Comparison of ENCODE assay signal across 11 cellular contexts in genomic region chr11:72792437-72793021, GRCh38. TPM values are rescaled to one million over a fixed set of nuclear protein-coding genes. Genes with fewer than 3 reads are reported as not detected.
A peak's percentile ranks its signal among the peaks of the same experiment; 100 is the strongest.
DNase-seq lines count a peak whose midpoint lies in the region; ATAC-seq and TF ChIP-seq lines count a peak whose summit lies in the region.
"Had no signal": no experiment of that assay in that cellular context is flagged by ENCODE, and none has a peak within 500 bp of the region (broad histone marks: within the 10 kb centered on the region; RNA-seq: fewer than 3 reads in every experiment).

No MANE protein-coding gene starts in this region.

- H3K4me2 ChIP-seq in DOHH2 (ENCODE audit: low read length) (peak overlapping the region; percentile 91), OCI-LY3 (ENCODE audit: low read length) (peak overlapping the region; percentile 94)

- TF ChIP-seq POLR2A in esophagus squamous epithelium (IDR thresholded peaks at IDR 0.05), result no peak

- intact Hi-C loops in esophagus squamous epithelium (cut with DNase I), result loop anchor here (5.0 kb wide), 1 partner anchor 65 kb away; no protein-coding TSS in a partner anchor

- H3K36me3 ChIP-seq in DOHH2 (ENCODE audit: control insufficient read depth, low read length), result no peaks in the 10 kb centered on the region
- no peaks in the 10 kb centered on the region for H3K36me3 ChIP-seq in OCI-LY3 (replicated peaks; ENCODE audit: low read depth, low read length)
- H3K36me3 ChIP-seq in esophagus squamous epithelium, result no peaks in the 10 kb centered on the region
- no peaks in the 10 kb centered on the region for H3K36me3 ChIP-seq in WERI-Rb-1
- H3K36me3 ChIP-seq: pancreas had no signal

- H4K20me1 ChIP-seq in DOHH2 (ENCODE audit: control insufficient read depth, insufficient read depth, low read depth, low read length) (no peaks in the 10 kb centered on the region), OCI-LY3 (ENCODE audit: insufficient read depth, low read length) (no peaks in the 10 kb centered on the region)

- 100% methylated on average over 2 to 3 of the region's 3 CpGs for WGBS in esophagus squamous epithelium, 2 donors

- peaks cover 29% of the 10 kb centered on the region for H3K4me1 ChIP-seq in DOHH2 (ENCODE audit: control insufficient read depth, low read length)
- H3K4me1 ChIP-seq in OCI-LY3 (ENCODE audit: low read length), result peaks cover 25% of the 10 kb centered on the region
- H3K4me1 ChIP-seq in esophagus squamous epithelium, result peaks cover 14 to 34% (median 24%) of the 10 kb centered on the region in 3 donors

- peaks cover 2% of the 10 kb centered on the region; the same call in 1 of the 2 replicates for H3F3A ChIP-seq in DOHH2 (ENCODE audit: control insufficient read depth, insufficient read depth)

- H3K79me2 ChIP-seq in DOHH2 (ENCODE audit: control insufficient read depth, low read length) (no peaks in the 10 kb centered on the region), OCI-LY3 (ENCODE audit: low read length) (no peaks in the 10 kb centered on the region)

- peak overlapping the region; percentile 71; the same call in 1 of the 2 replicates for H3K9ac ChIP-seq in OCI-LY3 (ENCODE audit: low read length)

- DNase-seq in esophagus squamous epithelium (lab: John Stamatoyannopoulos, UW) (no peak), iPS-NIHi11 (ENCODE audit: low spot score) (no peak), WERI-Rb-1 (no peak)
- no peak for DNase-seq in stimulated activated CD4-positive, alpha-beta T cell treated with anti-CD3 and anti-CD28 coated beads, Interleukin-15, amount 100 ng/mL, for 24 hours
- DNase-seq: NCI-H187 treated with DMSO at 0.1 percent for 48 hours had no signal

- H3K27me3 ChIP-seq in DOHH2 (ENCODE audit: control insufficient read depth, low read length) (no peaks in the 10 kb centered on the region), OCI-LY3 (ENCODE audit: low read depth, low read length) (no peaks in the 10 kb centered on the region), esophagus squamous epithelium (no peaks in the 10 kb centered on the region), WERI-Rb-1 (ENCODE audit: insufficient read depth, low read depth, severe bottlenecking) (no peaks in the 10 kb centered on the region)
- H3K27me3 ChIP-seq: pancreas had no signal

- H3K9me3 ChIP-seq in DOHH2 (ENCODE audit: control insufficient read depth, insufficient read depth, low read length) (no peaks in the 10 kb centered on the region), OCI-LY3 (ENCODE audit: insufficient read depth, low read length) (no peaks in the 10 kb centered on the region), esophagus squamous epithelium (no peaks in the 10 kb centered on the region), WERI-Rb-1 (ENCODE audit: severe bottlenecking) (no peaks in the 10 kb centered on the region)
- H3K9me3 ChIP-seq: pancreas had no signal

- no peak for ATAC-seq in GM21737 (IDR thresholded peaks at IDR 0.05; ENCODE audit: unreplicated experiment)

- no peak for TF ChIP-seq CTCF in DOHH2 (IDR thresholded peaks at IDR 0.05; ENCODE audit: low read depth, low read length, poor library complexity, severe bottlenecking)
- no peak for TF ChIP-seq CTCF in OCI-LY3 (IDR thresholded peaks at IDR 0.05; ENCODE audit: low read depth, low read length)
- TF ChIP-seq CTCF in esophagus squamous epithelium (IDR thresholded peaks at IDR 0.05), result no peak
- no peak for TF ChIP-seq CTCF in WERI-Rb-1 (IDR thresholded peaks at IDR 0.05; ENCODE audit: low read depth, low read length)

- peak overlapping the region; percentile 38; the same call in 1 of the 2 replicates for H3K27ac ChIP-seq in DOHH2 (ENCODE audit: low read depth, low read length)
- H3K27ac ChIP-seq in OCI-LY3 (ENCODE audit: low read length), result peak overlapping the region; percentile 55; the same call in 1 of the 2 replicates
- peak overlapping the region in 3 of 4 donors; percentile 93 to 95 (median 93) for H3K27ac ChIP-seq in esophagus squamous epithelium
- peak overlapping the region in 17 of 21 experiments; percentile 14 to 95 (median 87) for H3K27ac ChIP-seq in skin epidermis
- no peak overlapping the region for H3K27ac ChIP-seq in WERI-Rb-1
- H3K27ac ChIP-seq: SK-N-MC had no signal

- H3K4me3 ChIP-seq in DOHH2 (ENCODE audit: low read length), result peak overlapping the region; percentile 95
- H3K4me3 ChIP-seq in OCI-LY3 (ENCODE audit: low read length), result peak overlapping the region; percentile 85
- peak overlapping the region in 1 of 4 donors; percentile 73 for H3K4me3 ChIP-seq in esophagus squamous epithelium
- no peak overlapping the region for H3K4me3 ChIP-seq in skin epidermis
- H3K4me3 ChIP-seq in WERI-Rb-1 (ENCODE audit: low read depth, low read length), result no peak overlapping the region

- H2AFZ ChIP-seq in OCI-LY3 (ENCODE audit: low read depth, low read length), result no peak overlapping the region

- H3K9me2 ChIP-seq in DOHH2 (replicated peaks; ENCODE audit: control insufficient read depth, low read length), result no peaks in the 10 kb centered on the region

RNA-seq across cellular contexts. Expression of gene STARD10, which starts 1.3 kb away (rescaled TPM):
- 10 to 100 TPM; 42.2 to 83.1 (median 49.4) TPM for total RNA-seq in esophagus squamous epithelium

RNA-seq across cellular contexts. Expression of gene ATG16L2, which starts 21.7 kb away (rescaled TPM):
- 10 to 100 TPM; 21.7 to 46.5 (median 26.4) TPM for total RNA-seq in esophagus squamous epithelium

RNA-seq across cellular contexts. Expression of gene ARAP1, which starts 40.3 kb away (rescaled TPM):
- 100 to 1,000 TPM in 1 of 4 donors, 10 to 100 TPM in 3; 37.8 to 114 (median 70.6) TPM for total RNA-seq in esophagus squamous epithelium

Comparison
In these comparisons a context has a peak if more than half of its experiments do, and no peak if none do; other contexts are left out.
1. H3K4me3 ChIP-seq: peak in DOHH2 (single experiment) and OCI-LY3 (single experiment); none in skin epidermis (0 of 7) and WERI-Rb-1 (single experiment).